In the genomic region with DNA sequence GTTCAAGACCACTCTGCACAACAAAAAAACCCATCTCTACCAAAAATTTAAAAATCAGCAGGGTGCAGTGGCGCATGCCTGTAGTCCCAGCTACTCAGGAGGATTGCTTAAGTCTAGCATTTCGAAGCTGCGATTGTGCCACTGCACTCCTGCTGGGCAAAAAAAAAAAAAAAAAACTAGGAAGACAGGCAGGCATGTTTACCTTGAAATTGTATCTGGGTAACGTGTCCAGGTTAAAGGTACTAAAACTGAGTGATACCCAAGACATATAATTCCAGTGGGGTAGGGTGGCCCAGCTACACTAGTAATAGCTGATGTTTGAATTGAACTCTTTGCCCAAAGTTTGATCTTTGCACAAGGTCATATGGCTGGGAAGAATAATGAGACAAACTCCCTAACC, we compare ENCODE assay signal across 1 cellular context.
TF ChIP-seq lines count a peak whose summit lies in the region.

No MANE protein-coding gene starts in this region.

TF ChIP-seq in GM23338, 12 proteins besides CTCF, POLR2A, EP300 and RAD21 (continued from another document):
- TF ChIP-seq, protein P1, sequence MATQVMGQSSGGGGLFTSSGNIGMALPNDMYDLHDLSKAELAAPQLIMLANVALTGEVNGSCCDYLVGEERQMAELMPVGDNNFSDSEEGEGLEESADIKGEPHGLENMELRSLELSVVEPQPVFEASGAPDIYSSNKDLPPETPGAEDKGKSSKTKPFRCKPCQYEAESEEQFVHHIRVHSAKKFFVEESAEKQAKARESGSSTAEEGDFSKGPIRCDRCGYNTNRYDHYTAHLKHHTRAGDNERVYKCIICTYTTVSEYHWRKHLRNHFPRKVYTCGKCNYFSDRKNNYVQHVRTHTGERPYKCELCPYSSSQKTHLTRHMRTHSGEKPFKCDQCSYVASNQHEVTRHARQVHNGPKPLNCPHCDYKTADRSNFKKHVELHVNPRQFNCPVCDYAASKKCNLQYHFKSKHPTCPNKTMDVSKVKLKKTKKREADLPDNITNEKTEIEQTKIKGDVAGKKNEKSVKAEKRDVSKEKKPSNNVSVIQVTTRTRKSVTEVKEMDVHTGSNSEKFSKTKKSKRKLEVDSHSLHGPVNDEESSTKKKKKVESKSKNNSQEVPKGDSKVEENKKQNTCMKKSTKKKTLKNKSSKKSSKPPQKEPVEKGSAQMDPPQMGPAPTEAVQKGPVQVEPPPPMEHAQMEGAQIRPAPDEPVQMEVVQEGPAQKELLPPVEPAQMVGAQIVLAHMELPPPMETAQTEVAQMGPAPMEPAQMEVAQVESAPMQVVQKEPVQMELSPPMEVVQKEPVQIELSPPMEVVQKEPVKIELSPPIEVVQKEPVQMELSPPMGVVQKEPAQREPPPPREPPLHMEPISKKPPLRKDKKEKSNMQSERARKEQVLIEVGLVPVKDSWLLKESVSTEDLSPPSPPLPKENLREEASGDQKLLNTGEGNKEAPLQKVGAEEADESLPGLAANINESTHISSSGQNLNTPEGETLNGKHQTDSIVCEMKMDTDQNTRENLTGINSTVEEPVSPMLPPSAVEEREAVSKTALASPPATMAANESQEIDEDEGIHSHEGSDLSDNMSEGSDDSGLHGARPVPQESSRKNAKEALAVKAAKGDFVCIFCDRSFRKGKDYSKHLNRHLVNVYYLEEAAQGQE (IDR thresholded peaks at IDR 0.05; ENCODE audit: unreplicated experiment), result no peak
- TF ChIP-seq POLR2AphosphoS5 (IDR thresholded peaks at IDR 0.05; ENCODE audit: low read depth) (no peak), STAT1 (IDR thresholded peaks at IDR 0.05; ENCODE audit: unreplicated experiment) (no peak), NANOG (IDR thresholded peaks at IDR 0.05; ENCODE audit: borderline replicate concordance) (no peak), ZNF331 (CRISPR knock-in tag; IDR thresholded peaks at IDR 0.05; ENCODE audit: low read depth) (no peak), EZH2 (IDR thresholded peaks at IDR 0.05; ENCODE audit: low read depth, unreplicated experiment) (no peak), CREB1 (CRISPR knock-in tag; IDR thresholded peaks at IDR 0.05; ENCODE audit: low read depth) (no peak), ZNF114 (CRISPR knock-in tag; IDR thresholded peaks at IDR 0.05) (no peak), JUNB (IDR thresholded peaks at IDR 0.05; ENCODE audit: unreplicated experiment) (no peak)
- TF ChIP-seq, protein P2, sequence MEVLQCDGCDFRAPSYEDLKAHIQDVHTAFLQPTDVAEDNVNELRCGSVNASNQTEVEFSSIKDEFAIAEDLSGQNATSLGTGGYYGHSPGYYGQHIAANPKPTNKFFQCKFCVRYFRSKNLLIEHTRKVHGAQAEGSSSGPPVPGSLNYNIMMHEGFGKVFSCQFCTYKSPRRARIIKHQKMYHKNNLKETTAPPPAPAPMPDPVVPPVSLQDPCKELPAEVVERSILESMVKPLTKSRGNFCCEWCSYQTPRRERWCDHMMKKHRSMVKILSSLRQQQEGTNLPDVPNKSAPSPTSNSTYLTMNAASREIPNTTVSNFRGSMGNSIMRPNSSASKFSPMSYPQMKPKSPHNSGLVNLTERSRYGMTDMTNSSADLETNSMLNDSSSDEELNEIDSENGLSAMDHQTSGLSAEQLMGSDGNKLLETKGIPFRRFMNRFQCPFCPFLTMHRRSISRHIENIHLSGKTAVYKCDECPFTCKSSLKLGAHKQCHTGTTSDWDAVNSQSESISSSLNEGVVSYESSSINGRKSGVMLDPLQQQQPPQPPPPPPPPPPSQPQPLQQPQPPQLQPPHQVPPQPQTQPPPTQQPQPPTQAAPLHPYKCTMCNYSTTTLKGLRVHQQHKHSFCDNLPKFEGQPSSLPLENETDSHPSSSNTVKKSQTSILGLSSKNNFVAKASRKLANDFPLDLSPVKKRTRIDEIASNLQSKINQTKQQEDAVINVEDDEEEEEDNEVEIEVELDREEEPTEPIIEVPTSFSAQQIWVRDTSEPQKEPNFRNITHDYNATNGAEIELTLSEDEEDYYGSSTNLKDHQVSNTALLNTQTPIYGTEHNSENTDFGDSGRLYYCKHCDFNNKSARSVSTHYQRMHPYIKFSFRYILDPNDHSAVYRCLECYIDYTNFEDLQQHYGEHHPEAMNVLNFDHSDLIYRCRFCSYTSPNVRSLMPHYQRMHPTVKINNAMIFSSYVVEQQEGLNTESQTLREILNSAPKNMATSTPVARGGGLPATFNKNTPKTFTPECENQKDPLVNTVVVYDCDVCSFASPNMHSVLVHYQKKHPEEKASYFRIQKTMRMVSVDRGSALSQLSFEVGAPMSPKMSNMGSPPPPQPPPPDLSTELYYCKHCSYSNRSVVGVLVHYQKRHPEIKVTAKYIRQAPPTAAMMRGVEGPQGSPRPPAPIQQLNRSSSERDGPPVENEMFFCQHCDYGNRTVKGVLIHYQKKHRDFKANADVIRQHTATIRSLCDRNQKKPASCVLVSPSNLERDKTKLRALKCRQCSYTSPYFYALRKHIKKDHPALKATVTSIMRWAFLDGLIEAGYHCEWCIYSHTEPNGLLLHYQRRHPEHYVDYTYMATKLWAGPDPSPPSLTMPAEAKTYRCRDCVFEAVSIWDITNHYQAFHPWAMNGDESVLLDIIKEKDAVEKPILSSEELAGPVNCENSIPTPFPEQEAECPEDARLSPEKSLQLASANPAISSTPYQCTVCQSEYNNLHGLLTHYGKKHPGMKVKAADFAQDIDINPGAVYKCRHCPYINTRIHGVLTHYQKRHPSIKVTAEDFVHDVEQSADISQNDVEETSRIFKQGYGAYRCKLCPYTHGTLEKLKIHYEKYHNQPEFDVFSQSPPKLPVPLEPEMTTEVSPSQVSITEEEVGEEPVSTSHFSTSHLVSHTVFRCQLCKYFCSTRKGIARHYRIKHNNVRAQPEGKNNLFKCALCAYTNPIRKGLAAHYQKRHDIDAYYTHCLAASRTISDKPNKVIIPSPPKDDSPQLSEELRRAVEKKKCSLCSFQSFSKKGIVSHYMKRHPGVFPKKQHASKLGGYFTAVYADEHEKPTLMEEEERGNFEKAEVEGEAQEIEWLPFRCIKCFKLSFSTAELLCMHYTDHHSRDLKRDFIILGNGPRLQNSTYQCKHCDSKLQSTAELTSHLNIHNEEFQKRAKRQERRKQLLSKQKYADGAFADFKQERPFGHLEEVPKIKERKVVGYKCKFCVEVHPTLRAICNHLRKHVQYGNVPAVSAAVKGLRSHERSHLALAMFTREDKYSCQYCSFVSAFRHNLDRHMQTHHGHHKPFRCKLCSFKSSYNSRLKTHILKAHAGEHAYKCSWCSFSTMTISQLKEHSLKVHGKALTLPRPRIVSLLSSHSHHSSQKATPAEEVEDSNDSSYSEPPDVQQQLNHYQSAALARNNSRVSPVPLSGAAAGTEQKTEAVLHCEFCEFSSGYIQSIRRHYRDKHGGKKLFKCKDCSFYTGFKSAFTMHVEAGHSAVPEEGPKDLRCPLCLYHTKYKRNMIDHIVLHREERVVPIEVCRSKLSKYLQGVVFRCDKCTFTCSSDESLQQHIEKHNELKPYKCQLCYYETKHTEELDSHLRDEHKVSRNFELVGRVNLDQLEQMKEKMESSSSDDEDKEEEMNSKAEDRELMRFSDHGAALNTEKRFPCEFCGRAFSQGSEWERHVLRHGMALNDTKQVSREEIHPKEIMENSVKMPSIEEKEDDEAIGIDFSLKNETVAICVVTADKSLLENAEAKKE (CRISPR knock-in tag; IDR thresholded peaks at IDR 0.05), result no peak
- TF ChIP-seq, protein P3, sequence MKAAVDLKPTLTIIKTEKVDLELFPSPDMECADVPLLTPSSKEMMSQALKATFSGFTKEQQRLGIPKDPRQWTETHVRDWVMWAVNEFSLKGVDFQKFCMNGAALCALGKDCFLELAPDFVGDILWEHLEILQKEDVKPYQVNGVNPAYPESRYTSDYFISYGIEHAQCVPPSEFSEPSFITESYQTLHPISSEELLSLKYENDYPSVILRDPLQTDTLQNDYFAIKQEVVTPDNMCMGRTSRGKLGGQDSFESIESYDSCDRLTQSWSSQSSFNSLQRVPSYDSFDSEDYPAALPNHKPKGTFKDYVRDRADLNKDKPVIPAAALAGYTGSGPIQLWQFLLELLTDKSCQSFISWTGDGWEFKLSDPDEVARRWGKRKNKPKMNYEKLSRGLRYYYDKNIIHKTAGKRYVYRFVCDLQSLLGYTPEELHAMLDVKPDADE (IDR thresholded peaks at IDR 0.05), result no peak
